In genomic region chr10:21870849-21871248, GRCh38 we compare ENCODE assay signal across 28 cellular contexts.
"Had no signal": no experiment of that assay in that cellular context is flagged by ENCODE, and none has a peak within 500 bp of the region (broad histone marks: within the 10 kb centered on the region; RNA-seq: fewer than 3 reads in every experiment).

No MANE protein-coding gene starts in this region.

- H3K36me3 ChIP-seq: brain microvascular endothelial cell, cardiac muscle cell, MG63 had no signal

- H3K27me3 ChIP-seq: brain microvascular endothelial cell, cardiac muscle cell, MG63, SJSA1 had no signal

- H3K27ac ChIP-seq: brain microvascular endothelial cell, cardiac muscle cell, SJSA1 had no signal

- H3K9ac ChIP-seq: SK-N-SH had no signal

- H3K4me2 ChIP-seq: SK-N-SH had no signal

- H3K4me1 ChIP-seq: SJSA1 had no signal

- ATAC-seq: activated CD8-positive, alpha-beta T cell treated with anti-CD3 and anti-CD28 coated beads, Interleukin-2, amount 10 ng/mL, durations not matched to agents 7 days and 5 days; K562 had no signal

- H3K4me3 ChIP-seq: cardiac muscle cell, K562, MG63, SJSA1 had no signal

- DNase-seq: activated CD4-positive, alpha-beta T cell treated with anti-CD3 and anti-CD28 coated beads, Interleukin-2, amount 10 ng/mL, durations not matched to agents 24 days and 14 days; activated CD4-positive, alpha-beta T cell treated with anti-CD3 and anti-CD28 coated beads, Interleukin-2, amount 50 U/mL, for 4 hours; activated CD8-positive, alpha-beta T cell treated with anti-CD3 and anti-CD28 coated beads, Interleukin-2, amount 10 ng/mL, durations not matched to agents 7 days and 5 days; activated effector memory CD4-positive, alpha-beta T cell treated with Interleukin-2 at 50 U/mL for 16 hours; activated naive CD4-positive, alpha-beta T cell; activated naive CD4-positive, alpha-beta T cell treated with anti-CD3 and anti-CD28 coated beads, Interleukin-2, amount 50 U/mL, for 16 hours; activated naive CD8-positive, alpha-beta T cell treated with anti-CD3 and anti-CD28 coated beads for 36 hours; activated T-cell treated with anti-CD3 and anti-CD28 coated beads, Interleukin-2, amount 50 U/mL, for 24 hours; amniotic stem cell; aorta; brain microvascular endothelial cell; Karpas-422; MG63; MV-4-11; NCI-H1092; NCI-H1436 treated with DMSO at 0.1 percent for 48 hours; NCI-H1694 treated with DMSO at 0.1 percent for 48 hours; NCI-H2029; NCI-H2107; NCI-H2171; NCI-H510A; NCI-H526; NCI-H748 treated with DMSO at 0.1 percent for 48 hours; Right ventricle myocardium superior; SK-N-SH had no signal
